In genomic region chr1:4658643-4659042, GRCh38 we compare ENCODE assay signal across 26 cellular contexts. TPM values are rescaled to one million over a fixed set of nuclear protein-coding genes. Genes with fewer than 3 reads are reported as not detected.
DNase-seq lines count a peak whose midpoint lies in the region; ATAC-seq and TF ChIP-seq lines count a peak whose summit lies in the region.
"Had no signal": no experiment of that assay in that cellular context is flagged by ENCODE, and none has a peak within 500 bp of the region (broad histone marks: within the 10 kb centered on the region; RNA-seq: fewer than 3 reads in every experiment).

No MANE protein-coding gene starts in this region.

- in situ Hi-C loops in transverse colon (cut with MboI; ENCODE audit: low pct_ligation_motif_present in 1 of 4, low pct_unique_long_range_greater_than_20kb in 1 of 4, low sequenced_read_pairs in 3 of 4) = no loop called here

- H3K4me1 ChIP-seq in mesenchymal stem cell (ENCODE audit: control insufficient read depth, insufficient read depth, low read depth, low read length) (peaks cover 10% of the 10 kb centered on the region), transverse colon (peaks cover 0 to 4% (median 0%) of the 10 kb centered on the region in 4 donors)
- H3K4me1 ChIP-seq: SJSA1 had no signal

- TF ChIP-seq CTCF in transverse colon (IDR thresholded peaks at IDR 0.05) = no peak

- no peak overlapping the region for H2AK5ac ChIP-seq in mesenchymal stem cell (ENCODE audit: low read length, severe bottlenecking)

- no peak overlapping the region for H3K23ac ChIP-seq in mesenchymal stem cell (ENCODE audit: low read length in 2 of 2)

- no peak overlapping the region for H4K8ac ChIP-seq in mesenchymal stem cell (ENCODE audit: low read length)

- no peak overlapping the region for H3K4ac ChIP-seq in mesenchymal stem cell (ENCODE audit: low read depth in 1 of 2, low read length in 2 of 2)

- no peak overlapping the region for H3K18ac ChIP-seq in mesenchymal stem cell (ENCODE audit: low read depth in 1 of 2, low read length in 2 of 2)

- ATAC-seq in GM21723 (IDR thresholded peaks at IDR 0.05; ENCODE audit: unreplicated experiment) (no peak), HG03039 (IDR thresholded peaks at IDR 0.05; ENCODE audit: unreplicated experiment) (no peak)
- ATAC-seq: activated CD8-positive, alpha-beta T cell treated with anti-CD3 and anti-CD28 coated beads, Interleukin-2, amount 10 ng/mL, durations not matched to agents 7 days and 5 days; activated naive CD8-positive, alpha-beta T cell treated with anti-CD3 and anti-CD28 coated beads, Interleukin-2, amount 50 U/mL, for 24 hours; esophagus mucosa; foreskin keratinocyte; GM12878; left ventricle myocardium superior; natural killer cell treated with Interleukin-12 subunit alpha and Interleukin-12 subunit beta and Interleukin-15 and Interleukin-18, amount 100 ng/mL, for 72 hours; stimulated activated naive CD8-positive, alpha-beta T cell treated with anti-CD3 and anti-CD28 coated beads, Interleukin-15, Interleukin-2, amounts not matched to agents 100 U/mL and 50 U/mL, for 24 hours had no signal

- peak overlapping the region; percentile 83 for H3K27ac ChIP-seq in angular gyrus (ENCODE audit: low read depth, low read length)
- no peak overlapping the region for H3K27ac ChIP-seq in mesenchymal stem cell (ENCODE audit: low read length, poor library complexity, severe bottlenecking)
- H3K27ac ChIP-seq in transverse colon = no peak overlapping the region
- H3K27ac ChIP-seq: SJSA1, thyroid gland had no signal

- H3K27me3 ChIP-seq in mesenchymal stem cell (ENCODE audit: control insufficient read depth in 1 of 2, insufficient read depth in 1 of 2, low read length in 2 of 2) = peaks cover 35 to 56% of the 10 kb centered on the region in 2 experiments
- H3K27me3 ChIP-seq in transverse colon = peaks cover 72% of the 10 kb centered on the region
- H3K27me3 ChIP-seq: foreskin keratinocyte, SJSA1 had no signal

- no peaks in the 10 kb centered on the region for H3K36me3 ChIP-seq in mesenchymal stem cell (ENCODE audit: control insufficient read depth in 1 of 2, insufficient read depth in 2 of 2, low read depth in 1 of 2, low read length in 2 of 2)
- H3K36me3 ChIP-seq in transverse colon = no peaks in the 10 kb centered on the region
- H3K36me3 ChIP-seq: SJSA1, thyroid gland had no signal

- H4K91ac ChIP-seq in mesenchymal stem cell (ENCODE audit: low read length) = no peak overlapping the region

- no peak for TF ChIP-seq POLR2A in transverse colon (IDR thresholded peaks at IDR 0.05)

- TF ChIP-seq EP300 in transverse colon (IDR thresholded peaks at IDR 0.05; ENCODE audit: low read depth) = no peak

- peak overlapping the region; percentile 27 for H2AFZ ChIP-seq in mesenchymal stem cell (ENCODE audit: low read depth, low read length)

- H2BK120ac ChIP-seq in mesenchymal stem cell (ENCODE audit: low read depth, low read length) = no peak overlapping the region

- 66% methylated on average over 10 of the region's 10 CpGs for WGBS in mesenchymal stem cell
- 29% methylated on average over 10 of the region's 10 CpGs; no CpG with 5 or more reads in 1 of the 2 donors for WGBS in transverse colon (ENCODE audit: low coverage in 1 of 2), 2 donors

- DNase-seq in DMS79 treated with DMSO at 0.1 percent for 48 hours (lab: John Stamatoyannopoulos, UW) (peak; percentile 75), DMS79 (lab: John Stamatoyannopoulos, UW) (no peak), mesenchymal stem cell (no peak), transverse colon (no peak)
- DNase-seq in activated CD4-positive, alpha-beta T cell treated with anti-CD3 and anti-CD28 coated beads for 48 hours = no peak
- DNase-seq: activated CD4-positive, alpha-beta T cell treated with anti-CD3 and anti-CD28 coated beads for 1 hour; activated CD8-positive, alpha-beta T cell treated with anti-CD3 and anti-CD28 coated beads, Interleukin-2, amount 10 ng/mL, durations not matched to agents 7 days and 5 days; activated gamma-delta T cell; activated naive CD8-positive, alpha-beta T cell treated with anti-CD3 and anti-CD28 coated beads, Interleukin-2, amount 50 U/mL, for 24 hours; DND-41; effector CD8-positive, alpha-beta T cell; foreskin keratinocyte; NCI-H1436; NCI-H526; stimulated activated naive CD8-positive, alpha-beta T cell treated with anti-CD3 and anti-CD28 coated beads, Interleukin-15, Interleukin-2, amounts not matched to agents 100 U/mL and 50 U/mL, for 24 hours had no signal

- no peak overlapping the region for H2BK12ac ChIP-seq in mesenchymal stem cell (ENCODE audit: low read length in 2 of 2)

- H2BK15ac ChIP-seq in mesenchymal stem cell (ENCODE audit: low read depth, poor library complexity, severe bottlenecking) = no peak overlapping the region

- intact Hi-C loops in transverse colon (cut with DNase I; ENCODE audit: low total_unique reads) = no loop called here

- H3K9me3 ChIP-seq in mesenchymal stem cell (ENCODE audit: control insufficient read depth, low read length) (no peaks in the 10 kb centered on the region), transverse colon (no peaks in the 10 kb centered on the region)
- H3K9me3 ChIP-seq: thyroid gland had no signal

- no peak overlapping the region for H2BK5ac ChIP-seq in mesenchymal stem cell (ENCODE audit: low read depth, low read length, poor library complexity, severe bottlenecking)

- no peak overlapping the region for H3K14ac ChIP-seq in mesenchymal stem cell (ENCODE audit: low read length in 2 of 2)

- no peak overlapping the region for H3K4me2 ChIP-seq in mesenchymal stem cell (ENCODE audit: low read length, poor library complexity, severe bottlenecking)

- H3K79me1 ChIP-seq in mesenchymal stem cell (replicated peaks; ENCODE audit: low read length, poor library complexity, severe bottlenecking) = no peaks in the 10 kb centered on the region

- H3K9ac ChIP-seq in mesenchymal stem cell (ENCODE audit: low read length) = no peak overlapping the region

- H3K4me3 ChIP-seq in mesenchymal stem cell (ENCODE audit: insufficient read depth in 1 of 2, low read depth in 1 of 2, low read length in 2 of 2) = no peak overlapping the region
- no peak overlapping the region for H3K4me3 ChIP-seq in transverse colon
- H3K4me3 ChIP-seq: GM12878, SJSA1, thyroid gland had no signal

RNA-seq across cellular contexts. Expression of gene AJAP1, which starts 4.2 kb away (rescaled TPM):
- not detected for polyA plus RNA-seq in mesenchymal stem cell (2013, experiment 1 of 2)
- not detected for polyA plus RNA-seq in mesenchymal stem cell (2013, experiment 2 of 2)
- total RNA-seq in transverse colon = under 1 TPM in 2 of 4 donors, not detected in 2; 0.14 to 0.16 TPM
- total RNA-seq: A172; activated CD8-positive, alpha-beta T cell treated with anti-CD3 and anti-CD28 coated beads, Interleukin-2, amount 10 ng/mL, durations not matched to agents 7 days and 5 days; GM12878; M059J; natural killer cell treated with Interleukin-12 subunit alpha and Interleukin-12 subunit beta and Interleukin-15 and Interleukin-18, amount 100 ng/mL, for 72 hours; SJSA1 had no signal
- polyA plus RNA-seq: GM12878 had no signal
